Comparison of ENCODE assay signal across 18 cellular contexts in genomic region chr1:193062698-193063463, GRCh38. TPM values are rescaled to one million over a fixed set of nuclear protein-coding genes. Genes with fewer than 3 reads are reported as not detected.
DNase-seq lines count a peak whose midpoint lies in the region; TF ChIP-seq lines count a peak whose summit lies in the region.
"Had no signal": no experiment of that assay in that cellular context is flagged by ENCODE, and none has a peak within 500 bp of the region (broad histone marks: within the 10 kb centered on the region; RNA-seq: fewer than 3 reads in every experiment).

No MANE protein-coding gene starts in this region.

- no peaks in the 10 kb centered on the region for H3K9me3 Mint-ChIP-seq in endothelial cell (ENCODE audit: unreplicated experiment)
- no peaks in the 10 kb centered on the region for H3K9me3 Mint-ChIP-seq in osteocyte (ENCODE audit: unreplicated experiment)
- H3K9me3 Mint-ChIP-seq: activated T-helper 2 cell treated with anti-CD3 and anti-CD28 coated beads, Interferon-gamma antibody, Interleukin-2, Interleukin-4, amounts not matched to agents 10 μg/mL and 5 μg/mL and 100 μg/mL, durations not matched to agents 14 hours and 24 hours and 36 hours had no signal

- no peak for TF ChIP-seq CTCF in endothelial cell (IDR thresholded peaks at IDR 0.05; ENCODE audit: unreplicated experiment)
- no peak for TF ChIP-seq CTCF in osteocyte (IDR thresholded peaks at IDR 0.05)

- H3K36me3 Mint-ChIP-seq in endothelial cell (ENCODE audit: low read depth, unreplicated experiment) (peaks cover 20% of the 10 kb centered on the region), osteocyte (ENCODE audit: unreplicated experiment) (peaks cover 11% of the 10 kb centered on the region)

- peak overlapping the region; percentile 81 for H3K27ac Mint-ChIP-seq in endothelial cell (ENCODE audit: unreplicated experiment)
- H3K27ac Mint-ChIP-seq in osteocyte (ENCODE audit: unreplicated experiment), result no peak overlapping the region
- H3K27ac Mint-ChIP-seq: activated T-helper 2 cell treated with anti-CD3 and anti-CD28 coated beads, Interferon-gamma antibody, Interleukin-2, Interleukin-4, amounts not matched to agents 10 μg/mL and 5 μg/mL and 100 μg/mL, durations not matched to agents 14 hours and 24 hours and 36 hours; progenitor cell of endocrine pancreas had no signal

- H3K27me3 Mint-ChIP-seq in endothelial cell (ENCODE audit: unreplicated experiment), result peaks cover 9% of the 10 kb centered on the region
- H3K27me3 Mint-ChIP-seq in osteocyte (ENCODE audit: unreplicated experiment), result no peaks in the 10 kb centered on the region
- H3K27me3 Mint-ChIP-seq: progenitor cell of endocrine pancreas had no signal

- DNase-seq in A172 (ENCODE audit: low spot score) (peak; percentile 33), EL (peak; percentile 40), RKO (ENCODE audit: low spot score) (peak; percentile 28), endothelial cell (ENCODE audit: low spot score) (no peak), osteocyte (ENCODE audit: extremely low spot score, unreplicated experiment) (no peak), foreskin melanocyte (no peak), UCSD-AML1 (lab: John Stamatoyannopoulos, UW; ENCODE audit: unreplicated experiment) (no peak), activated gamma-delta T cell (lab: John Stamatoyannopoulos, UW) (no peak)
- DNase-seq: activated CD4-positive, alpha-beta T cell treated with anti-CD3 and anti-CD28 coated beads, Interleukin-2, amount 50 U/mL, for 1 hour; mammary epithelial cell; NCI-H1436; NCI-H2171; NCI-H774; RPMI8226; stimulated activated CD4-positive, alpha-beta T cell treated with anti-CD3 and anti-CD28 coated beads, Interleukin-2, amount 100 ng/mL, for 48 hours; substantia nigra had no signal

- H3K4me1 Mint-ChIP-seq in endothelial cell (ENCODE audit: unreplicated experiment) (peaks cover 61% of the 10 kb centered on the region), osteocyte (ENCODE audit: unreplicated experiment) (peaks cover 27% of the 10 kb centered on the region)

- peak overlapping the region; percentile 45 for H3K4me3 Mint-ChIP-seq in endothelial cell (ENCODE audit: unreplicated experiment)
- H3K4me3 Mint-ChIP-seq in osteocyte (ENCODE audit: unreplicated experiment), result no peak overlapping the region

RNA-seq across cellular contexts. Expression of gene RO60, which starts 3.5 kb away (rescaled TPM):
- total RNA-seq in A172 (2014; rRNA removed; shearing (Covaris generic)), result 121 and 130 TPM in 2 replicates
- 144 TPM for total RNA-seq in endothelial cell (ENCODE audit: unreplicated experiment)
- 97.4 and 104 TPM in 2 replicates for total RNA-seq in osteocyte

RNA-seq across cellular contexts. Expression of gene UCHL5, which starts 3.7 kb away (rescaled TPM):
- total RNA-seq in A172 (2014; rRNA removed; shearing (Covaris generic)), result 49.3 and 53.8 TPM in 2 replicates
- total RNA-seq in endothelial cell (ENCODE audit: unreplicated experiment) (24.9 TPM), osteocyte (26.7 and 34.5 TPM in 2 replicates)

RNA-seq across cellular contexts. Expression of gene GLRX2, which starts 42.3 kb away (rescaled TPM):
- total RNA-seq in A172 (2014; rRNA removed; shearing (Covaris generic)), result 58.7 and 63.9 TPM in 2 replicates
- total RNA-seq in endothelial cell (ENCODE audit: unreplicated experiment) (11.0 TPM), osteocyte (22.7 and 24.3 TPM in 2 replicates)

RNA-seq across cellular contexts. Expression of gene CDC73, which starts 59.0 kb away (rescaled TPM):
- 32.2 and 34.7 TPM in 2 replicates for total RNA-seq in A172 (2014; rRNA removed; shearing (Covaris generic))
- 45.2 TPM for total RNA-seq in endothelial cell (ENCODE audit: unreplicated experiment)
- 69.5 and 73.3 TPM in 2 replicates for total RNA-seq in osteocyte

Comparison
In these comparisons a context has a peak if more than half of its experiments do, and no peak if none do; other contexts are left out.
1. DNase-seq: peak in A172 (single experiment), EL (single experiment) and RKO (single experiment); none in endothelial cell (single experiment), osteocyte (single experiment), foreskin melanocyte (single experiment), UCSD-AML1 (single experiment) and activated gamma-delta T cell (single experiment).